In genomic region chr1:180155202-180155682, GRCh38 we compare ENCODE assay signal across 8 cellular contexts. TPM values are rescaled to one million over a fixed set of nuclear protein-coding genes. Genes with fewer than 3 reads are reported as not detected.
DNase-seq lines count a peak whose midpoint lies in the region; ATAC-seq and TF ChIP-seq lines count a peak whose summit lies in the region.

No MANE protein-coding gene starts in this region.

- no peaks in the 10 kb centered on the region for H3K9me3 Mint-ChIP-seq in activated T-cell treated with anti-CD3 and anti-CD28 coated beads, Interleukin-2, amount 50 U/mL, for 72 hours

- H3K4me1 ChIP-seq in heart left ventricle (peaks cover 0 to 59% (median 23%) of the 10 kb centered on the region in 12 donors), psoas muscle (peaks cover 29% of the 10 kb centered on the region)

- TF ChIP-seq CTCF in heart left ventricle (IDR thresholded peaks at IDR 0.05) = no peak
- TF ChIP-seq CTCF in psoas muscle (IDR thresholded peaks at IDR 0.05) = no peak

- no peaks in the 10 kb centered on the region for H3K27me3 Mint-ChIP-seq in activated T-cell treated with anti-CD3 and anti-CD28 coated beads, Interleukin-2, amount 50 U/mL, for 72 hours (ENCODE audit: low read depth)

- intact Hi-C loops in heart left ventricle (cut with DNase I) (loop anchor here in 1 of 10 donors (10.0 kb wide), 1 partner anchor 200 kb away; the partner anchor contains the start of gene CEP350), psoas muscle (cut with DNase I) (no loop called here)

- H3K27ac Mint-ChIP-seq in activated T-cell treated with anti-CD3 and anti-CD28 coated beads, Interleukin-2, amount 50 U/mL, for 72 hours = peak overlapping the region; percentile 96

- H3K9me3 ChIP-seq in KOPT-K1 (ENCODE audit: insufficient read depth, low read length, poor library complexity, severe bottlenecking) = no peaks in the 10 kb centered on the region
- no peaks in the 10 kb centered on the region for H3K9me3 ChIP-seq in heart left ventricle
- no peaks in the 10 kb centered on the region for H3K9me3 ChIP-seq in psoas muscle

- H3K36me3 Mint-ChIP-seq in activated T-cell treated with anti-CD3 and anti-CD28 coated beads, Interleukin-2, amount 50 U/mL, for 72 hours (ENCODE audit: insufficient read depth in 2 of 2) = peaks cover 3 to 6% of the 10 kb centered on the region in 2 donors

- peaks cover 36% of the 10 kb centered on the region for H3K4me1 Mint-ChIP-seq in activated T-cell treated with anti-CD3 and anti-CD28 coated beads, Interleukin-2, amount 50 U/mL, for 72 hours (ENCODE audit: low read depth)

- 2 to 3% (median 3%) methylated on average over 24 to 26 of the region's 26 CpGs for WGBS in heart left ventricle, 4 donors
- 3 to 6% (median 4%) methylated on average over 24 to 26 of the region's 26 CpGs for WGBS in psoas muscle, 3 donors

- no peak for TF ChIP-seq POLR2A in heart left ventricle (IDR thresholded peaks at IDR 0.05)

- peak in 1 of 2 donors; percentile 3 for ATAC-seq in activated T-cell treated with anti-CD3 and anti-CD28 coated beads, Interleukin-2, amount 50 U/mL, for 72 hours (replicated peaks in 1 of 2)
- peak in 2 of 4 donors; percentile 7 to 11 for ATAC-seq in heart left ventricle
- peak; percentile 1 to 27 (median 8) for ATAC-seq in psoas muscle
- ATAC-seq in HG03135 (IDR thresholded peaks at IDR 0.05; ENCODE audit: unreplicated experiment) = no peak

- H3K36me3 ChIP-seq in KOPT-K1 (ENCODE audit: insufficient read depth, low read length) = no peaks in the 10 kb centered on the region
- no peaks in the 10 kb centered on the region for H3K36me3 ChIP-seq in heart left ventricle
- H3K36me3 ChIP-seq in psoas muscle (ENCODE audit: insufficient read depth in 1 of 2, low read depth in 1 of 2) = no peaks in the 10 kb centered on the region

- peak overlapping the region; percentile 95 to 98 for H3K4me3 Mint-ChIP-seq in activated T-cell treated with anti-CD3 and anti-CD28 coated beads, Interleukin-2, amount 50 U/mL, for 72 hours

- H3K27ac ChIP-seq in KOPT-K1 (ENCODE audit: low read depth, low read length, poor library complexity, severe bottlenecking) (peak overlapping the region; percentile 46), heart left ventricle (peak overlapping the region in 11 of 12 donors; percentile 94 to 99 (median 96)), psoas muscle (peak overlapping the region; percentile 95)

- H3K27me3 ChIP-seq in heart left ventricle (no peaks in the 10 kb centered on the region), psoas muscle (ENCODE audit: insufficient read depth in 3 of 3, low read length in 2 of 3) (no peaks in the 10 kb centered on the region)

- DNase-seq in activated T-cell treated with anti-CD3 and anti-CD28 coated beads, Interleukin-2, amount 50 U/mL, for 72 hours = peak; percentile 33 to 34
- DNase-seq in heart left ventricle = no peak
- peak in 1 of 2 donors; percentile 30 for DNase-seq in psoas muscle
- no peak for DNase-seq in NCI-H2081 treated with DMSO at 0.1 percent for 48 hours (lab: John Stamatoyannopoulos, UW)
- DNase-seq in COLO829 (ENCODE audit: low spot score) = no peak

- H3K4me3 ChIP-seq in GM08714 (ENCODE audit: low read length) (peak overlapping the region; percentile 63), heart left ventricle (peak overlapping the region; percentile 70 to 100 (median 98)), psoas muscle (peak overlapping the region; percentile 95)

RNA-seq across cellular contexts. Expression of gene QSOX1, which starts 0.6 kb away (rescaled TPM):
- total RNA-seq in activated T-cell treated with anti-CD3 and anti-CD28 coated beads, Interleukin-2, amount 50 U/mL, for 72 hours = 10 to 100 TPM; 35.9 to 44.9 TPM
- total RNA-seq in heart left ventricle (100 to 1,000 TPM in 6 of 9 donors, 10 to 100 TPM in 3; 62.3 to 250 (median 122) TPM), psoas muscle (100 to 1,000 TPM in 1 of 4 donors, 10 to 100 TPM in 3; 30.2 to 159 (median 70.6) TPM)
- polyA plus RNA-seq in heart left ventricle (100 to 1,000 TPM in 1 of 2 donors, 10 to 100 TPM in 1; 63.2 to 181 TPM), psoas muscle (10 to 100 TPM; 21.5 to 53.8 (median 32.3) TPM)

Comparison
In these comparisons a context has a peak if more than half of its experiments do, and no peak if none do; other contexts are left out.
1. H3K27ac ChIP-seq: peak in every context shown above with its lines; median percentile 96 in heart left ventricle; 95 in psoas muscle; 46 in KOPT-K1.
2. DNase-seq: peak in activated T-cell treated with anti-CD3 and anti-CD28 coated beads, Interleukin-2, amount 50 U/mL, for 72 hours (2 of 2); none in heart left ventricle (0 of 5), NCI-H2081 treated with DMSO at 0.1 percent for 48 hours (single experiment) and COLO829 (single experiment).
3. Peak in every context shown above with its lines, with median percentiles within 50 percentile points of each other: H3K4me3 ChIP-seq.